In genomic region chr1:109198043-109198695, GRCh38 we compare ENCODE assay signal across 1 cellular context.
TF ChIP-seq lines count a peak whose summit lies in the region.

No MANE protein-coding gene starts in this region.

TF ChIP-seq in K562, 482 proteins besides CTCF, POLR2A, EP300 and RAD21 (continued from another document and continues in another):
- TF ChIP-seq, protein P1, sequence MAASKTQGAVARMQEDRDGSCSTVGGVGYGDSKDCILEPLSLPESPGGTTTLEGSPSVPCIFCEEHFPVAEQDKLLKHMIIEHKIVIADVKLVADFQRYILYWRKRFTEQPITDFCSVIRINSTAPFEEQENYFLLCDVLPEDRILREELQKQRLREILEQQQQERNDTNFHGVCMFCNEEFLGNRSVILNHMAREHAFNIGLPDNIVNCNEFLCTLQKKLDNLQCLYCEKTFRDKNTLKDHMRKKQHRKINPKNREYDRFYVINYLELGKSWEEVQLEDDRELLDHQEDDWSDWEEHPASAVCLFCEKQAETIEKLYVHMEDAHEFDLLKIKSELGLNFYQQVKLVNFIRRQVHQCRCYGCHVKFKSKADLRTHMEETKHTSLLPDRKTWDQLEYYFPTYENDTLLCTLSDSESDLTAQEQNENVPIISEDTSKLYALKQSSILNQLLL (CRISPR knock-in tag; IDR thresholded peaks at IDR 0.05; ENCODE audit: borderline replicate concordance): no peak
- no peak for TF ChIP-seq TAF15 (IDR thresholded peaks at IDR 0.05; ENCODE audit: low read depth, low read length)
- TF ChIP-seq RAD51 (IDR thresholded peaks at IDR 0.05; ENCODE audit: borderline replicate concordance, low read depth): no peak
- no peak for TF ChIP-seq ZFP1 (CRISPR knock-in tag; IDR thresholded peaks at IDR 0.05)
- no peak for TF ChIP-seq TCF7L2 (IDR thresholded peaks at IDR 0.05; ENCODE audit: low read depth, low read length)
- TF ChIP-seq KLF6 (CRISPR knock-in tag; IDR thresholded peaks at IDR 0.05; ENCODE audit: borderline replicate concordance): no peak
- no peak for TF ChIP-seq ZNF830 (CRISPR knock-in tag; IDR thresholded peaks at IDR 0.05)
- TF ChIP-seq ZNF274 (IDR thresholded peaks at IDR 0.05; ENCODE audit: borderline replicate concordance, low read depth, low read length): no peak
- no peak for TF ChIP-seq CREB5 (CRISPR knock-in tag; IDR thresholded peaks at IDR 0.05)
- 0 out of 4 replicates have a peak, but pooled peaks of 1 of the 2 experiments have one; percentile 23 for TF ChIP-seq ARNT (IDR thresholded peaks at IDR 0.05)
- TF ChIP-seq ZNF431 (CRISPR knock-in tag; IDR thresholded peaks at IDR 0.05): no peak
- peak; percentile 68; the same call in 1 of the 2 replicates for TF ChIP-seq CC2D1A (IDR thresholded peaks at IDR 0.05)
- no peak for TF ChIP-seq TAF9B (IDR thresholded peaks at IDR 0.05; ENCODE audit: partially characterized antibody)
- TF ChIP-seq ZNF124 (CRISPR knock-in tag; IDR thresholded peaks at IDR 0.05): no peak
- TF ChIP-seq BACH1 (tag; IDR thresholded peaks at IDR 0.05): peak; percentile 79; the same call in 1 of the 2 replicates
- TF ChIP-seq ZNF668 (CRISPR knock-in tag; IDR thresholded peaks at IDR 0.05): no peak
- no peak for TF ChIP-seq HMGXB4 (CRISPR knock-in tag; IDR thresholded peaks at IDR 0.05)
- no peak for TF ChIP-seq HLTF (IDR thresholded peaks at IDR 0.05)
- TF ChIP-seq NR2C1 (IDR thresholded peaks at IDR 0.05): no peak
- TF ChIP-seq NR2C1 (tag; IDR thresholded peaks at IDR 0.05): no peak
- no peak for TF ChIP-seq ZNF232 (CRISPR knock-in tag; IDR thresholded peaks at IDR 0.05)
- TF ChIP-seq PHF8 (IDR thresholded peaks at IDR 0.05; ENCODE audit: borderline replicate concordance, low read length): no peak; the same call in 1 of the 2 replicates
- TF ChIP-seq ZNF134 (CRISPR knock-in tag; conservative IDR thresholded peaks at IDR 0.05): no peak
- TF ChIP-seq MCM5 (IDR thresholded peaks at IDR 0.05; ENCODE audit: low read depth): no peak
- TF ChIP-seq E2F4 (CRISPR knock-in tag; IDR thresholded peaks at IDR 0.05; ENCODE audit: low read depth): no peak
- TF ChIP-seq, protein P2, sequence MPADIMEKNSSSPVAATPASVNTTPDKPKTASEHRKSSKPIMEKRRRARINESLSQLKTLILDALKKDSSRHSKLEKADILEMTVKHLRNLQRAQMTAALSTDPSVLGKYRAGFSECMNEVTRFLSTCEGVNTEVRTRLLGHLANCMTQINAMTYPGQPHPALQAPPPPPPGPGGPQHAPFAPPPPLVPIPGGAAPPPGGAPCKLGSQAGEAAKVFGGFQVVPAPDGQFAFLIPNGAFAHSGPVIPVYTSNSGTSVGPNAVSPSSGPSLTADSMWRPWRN (IDR thresholded peaks at IDR 0.05; ENCODE audit: low read depth): no peak
- TF ChIP-seq CREB1 (IDR thresholded peaks at IDR 0.05): 0 out of 2 replicates have a peak, but pooled peaks have one; percentile 26
- TF ChIP-seq CREB1 (CRISPR knock-in tag; IDR thresholded peaks at IDR 0.05): no peak
- TF ChIP-seq TCF3 (CRISPR knock-in tag; IDR thresholded peaks at IDR 0.05): peak; percentile 95
- TF ChIP-seq CBX5 (IDR thresholded peaks at IDR 0.05; ENCODE audit: borderline replicate concordance, low read depth): no peak
- TF ChIP-seq MTA1 (IDR thresholded peaks at IDR 0.05; ENCODE audit: borderline replicate concordance): peak; percentile 45; the same call in 1 of the 2 replicates
- no peak for TF ChIP-seq ZNF707 (CRISPR knock-in tag; conservative IDR thresholded peaks at IDR 0.05)
- no peak for TF ChIP-seq CHD1 (IDR thresholded peaks at IDR 0.05; ENCODE audit: low read length)
- TF ChIP-seq GTF2B (IDR thresholded peaks at IDR 0.05; ENCODE audit: extremely low read depth, insufficient read length): no peak
- TF ChIP-seq THAP7 (CRISPR knock-in tag; IDR thresholded peaks at IDR 0.05): no peak
- TF ChIP-seq, protein P3, sequence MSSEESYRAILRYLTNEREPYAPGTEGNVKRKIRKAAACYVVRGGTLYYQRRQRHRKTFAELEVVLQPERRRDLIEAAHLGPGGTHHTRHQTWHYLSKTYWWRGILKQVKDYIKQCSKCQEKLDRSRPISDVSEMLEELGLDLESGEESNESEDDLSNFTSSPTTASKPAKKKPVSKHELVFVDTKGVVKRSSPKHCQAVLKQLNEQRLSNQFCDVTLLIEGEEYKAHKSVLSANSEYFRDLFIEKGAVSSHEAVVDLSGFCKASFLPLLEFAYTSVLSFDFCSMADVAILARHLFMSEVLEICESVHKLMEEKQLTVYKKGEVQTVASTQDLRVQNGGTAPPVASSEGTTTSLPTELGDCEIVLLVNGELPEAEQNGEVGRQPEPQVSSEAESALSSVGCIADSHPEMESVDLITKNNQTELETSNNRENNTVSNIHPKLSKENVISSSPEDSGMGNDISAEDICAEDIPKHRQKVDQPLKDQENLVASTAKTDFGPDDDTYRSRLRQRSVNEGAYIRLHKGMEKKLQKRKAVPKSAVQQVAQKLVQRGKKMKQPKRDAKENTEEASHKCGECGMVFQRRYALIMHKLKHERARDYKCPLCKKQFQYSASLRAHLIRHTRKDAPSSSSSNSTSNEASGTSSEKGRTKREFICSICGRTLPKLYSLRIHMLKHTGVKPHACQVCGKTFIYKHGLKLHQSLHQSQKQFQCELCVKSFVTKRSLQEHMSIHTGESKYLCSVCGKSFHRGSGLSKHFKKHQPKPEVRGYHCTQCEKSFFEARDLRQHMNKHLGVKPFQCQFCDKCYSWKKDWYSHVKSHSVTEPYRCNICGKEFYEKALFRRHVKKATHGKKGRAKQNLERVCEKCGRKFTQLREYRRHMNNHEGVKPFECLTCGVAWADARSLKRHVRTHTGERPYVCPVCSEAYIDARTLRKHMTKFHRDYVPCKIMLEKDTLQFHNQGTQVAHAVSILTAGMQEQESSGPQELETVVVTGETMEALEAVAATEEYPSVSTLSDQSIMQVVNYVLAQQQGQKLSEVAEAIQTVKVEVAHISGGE (CRISPR knock-in tag; IDR thresholded peaks at IDR 0.05): peak in 1 of 3 experiments; percentile 53; a peak in 1 of 6 replicates
- TF ChIP-seq BRD4 (IDR thresholded peaks at IDR 0.05): no peak
- peak; percentile 86 for TF ChIP-seq ZNF316 (IDR thresholded peaks at IDR 0.05)
- peak; percentile 98 for TF ChIP-seq NFE2 (IDR thresholded peaks at IDR 0.05; ENCODE audit: low read depth)
- no peak for TF ChIP-seq PREB (CRISPR knock-in tag; IDR thresholded peaks at IDR 0.05)
- TF ChIP-seq XRCC3 (IDR thresholded peaks at IDR 0.05): no peak
- no peak for TF ChIP-seq GTF2E2 (tag; IDR thresholded peaks at IDR 0.05)
- no peak; the same call in 1 of the 2 replicates for TF ChIP-seq PHB2 (IDR thresholded peaks at IDR 0.05; ENCODE audit: low read depth)
- TF ChIP-seq, protein P4, sequence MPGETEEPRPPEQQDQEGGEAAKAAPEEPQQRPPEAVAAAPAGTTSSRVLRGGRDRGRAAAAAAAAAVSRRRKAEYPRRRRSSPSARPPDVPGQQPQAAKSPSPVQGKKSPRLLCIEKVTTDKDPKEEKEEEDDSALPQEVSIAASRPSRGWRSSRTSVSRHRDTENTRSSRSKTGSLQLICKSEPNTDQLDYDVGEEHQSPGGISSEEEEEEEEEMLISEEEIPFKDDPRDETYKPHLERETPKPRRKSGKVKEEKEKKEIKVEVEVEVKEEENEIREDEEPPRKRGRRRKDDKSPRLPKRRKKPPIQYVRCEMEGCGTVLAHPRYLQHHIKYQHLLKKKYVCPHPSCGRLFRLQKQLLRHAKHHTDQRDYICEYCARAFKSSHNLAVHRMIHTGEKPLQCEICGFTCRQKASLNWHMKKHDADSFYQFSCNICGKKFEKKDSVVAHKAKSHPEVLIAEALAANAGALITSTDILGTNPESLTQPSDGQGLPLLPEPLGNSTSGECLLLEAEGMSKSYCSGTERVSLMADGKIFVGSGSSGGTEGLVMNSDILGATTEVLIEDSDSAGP (CRISPR knock-in tag; IDR thresholded peaks at IDR 0.05): no peak
- no peak for TF ChIP-seq ZNF217 (CRISPR knock-in tag; IDR thresholded peaks at IDR 0.05)
- TF ChIP-seq CEBPG (CRISPR knock-in tag; IDR thresholded peaks at IDR 0.05): no peak
- no peak for TF ChIP-seq CEBPG (tag; conservative IDR thresholded peaks at IDR 0.05 in 1 of 2, IDR thresholded peaks at IDR 0.05 in 1 of 2)
- no peak for TF ChIP-seq SMARCA5 (IDR thresholded peaks at IDR 0.05)
- 0 out of 2 replicates have a peak, but pooled peaks have one; percentile 34 for TF ChIP-seq MXI1 (IDR thresholded peaks at IDR 0.05; ENCODE audit: low read depth, low read length)
- TF ChIP-seq KHSRP (IDR thresholded peaks at IDR 0.05): no peak
- no peak for TF ChIP-seq TGIF2 (CRISPR knock-in tag; IDR thresholded peaks at IDR 0.05)
- no peak for TF ChIP-seq RBM15 (IDR thresholded peaks at IDR 0.05; ENCODE audit: insufficient read depth, low read length)
- peak in 1 of 2 experiments; percentile 24; a peak in 1 of 4 replicates for TF ChIP-seq NRF1 (conservative IDR thresholded peaks at IDR 0.05 in 1 of 2, IDR thresholded peaks at IDR 0.05 in 1 of 2)
- TF ChIP-seq DACH1 (IDR thresholded peaks at IDR 0.05; ENCODE audit: partially characterized antibody): no peak
- no peak for TF ChIP-seq ZC3H4 (CRISPR knock-in tag; IDR thresholded peaks at IDR 0.05; ENCODE audit: borderline replicate concordance)
- TF ChIP-seq, protein P5, sequence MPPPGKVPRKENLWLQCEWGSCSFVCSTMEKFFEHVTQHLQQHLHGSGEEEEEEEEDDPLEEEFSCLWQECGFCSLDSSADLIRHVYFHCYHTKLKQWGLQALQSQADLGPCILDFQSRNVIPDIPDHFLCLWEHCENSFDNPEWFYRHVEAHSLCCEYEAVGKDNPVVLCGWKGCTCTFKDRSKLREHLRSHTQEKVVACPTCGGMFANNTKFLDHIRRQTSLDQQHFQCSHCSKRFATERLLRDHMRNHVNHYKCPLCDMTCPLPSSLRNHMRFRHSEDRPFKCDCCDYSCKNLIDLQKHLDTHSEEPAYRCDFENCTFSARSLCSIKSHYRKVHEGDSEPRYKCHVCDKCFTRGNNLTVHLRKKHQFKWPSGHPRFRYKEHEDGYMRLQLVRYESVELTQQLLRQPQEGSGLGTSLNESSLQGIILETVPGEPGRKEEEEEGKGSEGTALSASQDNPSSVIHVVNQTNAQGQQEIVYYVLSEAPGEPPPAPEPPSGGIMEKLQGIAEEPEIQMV (tag; conservative IDR thresholded peaks at IDR 0.05; ENCODE audit: low read depth): no peak
- TF ChIP-seq RBM34 (IDR thresholded peaks at IDR 0.05; ENCODE audit: borderline replicate concordance, insufficient read depth, low read length): no peak
- TF ChIP-seq GABPA (tag; conservative IDR thresholded peaks at IDR 0.05; ENCODE audit: low read depth): no peak
- no peak for TF ChIP-seq ELF2 (CRISPR knock-in tag; IDR thresholded peaks at IDR 0.05)
- TF ChIP-seq ESRRB (CRISPR knock-in tag; IDR thresholded peaks at IDR 0.05; ENCODE audit: borderline replicate concordance): no peak
- no peak for TF ChIP-seq PTBP1 (IDR thresholded peaks at IDR 0.05; ENCODE audit: low read depth, low read length)
- no peak for TF ChIP-seq FOXJ2 (tag; IDR thresholded peaks at IDR 0.05)
